Comparison of ENCODE assay signal across 21 cellular contexts in the genomic region with DNA sequence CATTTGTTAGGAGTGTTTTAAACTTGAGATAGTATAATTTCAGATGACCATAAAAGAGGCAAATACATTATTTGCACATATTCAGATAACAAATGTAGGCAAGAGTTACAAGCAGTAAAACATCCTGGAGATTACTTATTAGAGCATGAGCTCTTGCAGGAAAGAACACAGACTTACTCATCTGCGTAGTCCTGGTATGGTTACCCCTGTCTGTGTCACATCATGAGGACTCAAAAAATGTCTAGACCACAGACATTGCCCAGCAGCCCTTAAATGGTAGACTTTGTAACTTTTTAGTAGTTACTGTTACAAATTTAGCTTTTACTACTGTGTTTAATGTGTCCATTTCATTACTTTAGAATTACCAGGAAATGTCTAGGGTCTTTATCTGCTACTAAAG. TPM values are rescaled to one million over a fixed set of nuclear protein-coding genes. Genes with fewer than 3 reads are reported as not detected.
A peak's percentile ranks its signal among the peaks of the same experiment; 100 is the strongest.
DNase-seq lines count a peak whose midpoint lies in the region; ATAC-seq and TF ChIP-seq lines count a peak whose summit lies in the region.
"Had no signal": no experiment of that assay in that cellular context is flagged by ENCODE, and none has a peak within 500 bp of the region (broad histone marks: within the 10 kb centered on the region; RNA-seq: fewer than 3 reads in every experiment).

No MANE protein-coding gene starts in this region.

- H3K9ac ChIP-seq in GM23248: no peak overlapping the region

- POLR2A ChIA-PET in HEK293T (lab: Yijun Ruan, JAX): no interaction called here

- no peak overlapping the region for H2AFZ ChIP-seq in GM23248

- 86 to 100% methylated on average over 1 of the region's 1 CpG for WGBS in GM23248 (ENCODE audit: low coverage in 1 of 2, low lambda C conversion rate in 2 of 2, missing lambda C conversion rate in 2 of 2), 2 experiments
- 100% methylated on average over 1 of the region's 1 CpG for WGBS in mesodermal cell (ENCODE audit: insufficient coverage in 2 of 2), 2 experiments

- peaks cover 0 to 7% (median 0%) of the 10 kb centered on the region in 5 experiments for H3K9me3 Mint-ChIP-seq in brain
- H3K9me3 Mint-ChIP-seq: CD4-positive, alpha-beta memory T cell; H9 had no signal

- H3K27ac ChIP-seq in GM23248 (no peak overlapping the region), mesodermal cell (ENCODE audit: low read depth, low read length, severe bottlenecking) (peak overlapping the region; percentile 3)
- no peak overlapping the region for H3K27ac ChIP-seq in effector memory CD4-positive, alpha-beta T cell (ENCODE audit: insufficient read depth, low read length, poor library complexity, severe bottlenecking)

- no peaks in the 10 kb centered on the region for H3K9me3 ChIP-seq in GM23248 (ENCODE audit: low read depth)
- H3K9me3 ChIP-seq in mesodermal cell (ENCODE audit: control insufficient read depth, low read length): no peaks in the 10 kb centered on the region
- H3K9me3 ChIP-seq in effector memory CD4-positive, alpha-beta T cell (ENCODE audit: control insufficient read depth, low read length): no peaks in the 10 kb centered on the region
- H3K9me3 ChIP-seq: BE2C had no signal

- DNase-seq in AG08395 (ENCODE audit: low spot score): peak; percentile 27
- peak; percentile 21 for DNase-seq in GM23248
- no peak for DNase-seq in NCI-H1417 (lab: John Stamatoyannopoulos, UW)
- no peak for DNase-seq in effector memory CD4-positive, alpha-beta T cell
- no peak for DNase-seq in HEK293T (ENCODE audit: extremely low spot score)
- DNase-seq: BE2C; CD4-positive, alpha-beta memory T cell; DMS79 treated with DMSO at 0.1 percent for 48 hours; GDM1; H9; MV-4-11; NCI-H1417 treated with DMSO at 0.1 percent for 48 hours; NCI-H1930; NCI-H446; NCI-H69; SHP77 treated with DMSO at 0.1 percent for 48 hours had no signal

- H3K4me3 Mint-ChIP-seq in brain: peak overlapping the region in 2 of 5 experiments; percentile 21 to 22
- H3K4me3 Mint-ChIP-seq: CD4-positive, alpha-beta memory T cell had no signal

- no peaks in the 10 kb centered on the region for H4K20me1 ChIP-seq in GM23248 (ENCODE audit: insufficient read depth)

- H3K27ac Mint-ChIP-seq in brain: peak overlapping the region in 3 of 5 experiments; percentile 16 to 57 (median 53)
- H3K27ac Mint-ChIP-seq: CD4-positive, alpha-beta memory T cell had no signal

- no peak for ATAC-seq in GM18519 (IDR thresholded peaks at IDR 0.05; ENCODE audit: low FRiP score, unreplicated experiment)
- ATAC-seq: SK-N-SH treated with all-trans-retinoic acid at 6 μM for 48 hours had no signal

- H3K4me2 ChIP-seq in GM23248 (ENCODE audit: unreplicated experiment): no peak overlapping the region

- H3K9me2 ChIP-seq in GM23248 (ENCODE audit: insufficient read depth): no peaks in the 10 kb centered on the region

- H3K4me3 ChIP-seq in GM23248 (no peak overlapping the region), mesodermal cell (ENCODE audit: extremely low read depth, insufficient read depth, low read length, poor library complexity, severe bottlenecking) (no peak overlapping the region)
- no peak overlapping the region for H3K4me3 ChIP-seq in effector memory CD4-positive, alpha-beta T cell (ENCODE audit: insufficient read depth, low read depth, low read length, poor library complexity, severe bottlenecking)

- no peak for TF ChIP-seq CTCF in brain (conservative IDR thresholded peaks at IDR 0.05)

- H3K27me3 Mint-ChIP-seq in brain: no peaks in the 10 kb centered on the region

- no peaks in the 10 kb centered on the region for H3F3A ChIP-seq in GM23248 (ENCODE audit: insufficient read depth)

- in situ Hi-C loops in GM23248 (cut with MboI): no loop called here

- H3K4me1 ChIP-seq in GM23248 (ENCODE audit: insufficient read depth) (no peaks in the 10 kb centered on the region), mesodermal cell (ENCODE audit: control insufficient read depth, insufficient read depth, low read length, poor library complexity, severe bottlenecking) (peaks cover 44% of the 10 kb centered on the region)
- H3K4me1 ChIP-seq in effector memory CD4-positive, alpha-beta T cell (ENCODE audit: control insufficient read depth, insufficient read depth, low read length, poor library complexity, severe bottlenecking): no peaks in the 10 kb centered on the region
- H3K4me1 ChIP-seq: BE2C had no signal

- H3K4me1 Mint-ChIP-seq in brain: peaks cover 86% of the 10 kb centered on the region
- H3K4me1 Mint-ChIP-seq: CD4-positive, alpha-beta memory T cell had no signal

- CTCF ChIA-PET in HEK293T (lab: Yijun Ruan, JAX): interaction anchor here (0.5 kb wide), 1 partner anchor 10 kb away, joined by 3 read pairs; no protein-coding TSS in a partner anchor

- no peaks in the 10 kb centered on the region for H3K36me3 ChIP-seq in GM23248 (ENCODE audit: low read depth)
- H3K36me3 ChIP-seq in mesodermal cell (ENCODE audit: control insufficient read depth, insufficient read depth, low read length): peaks cover 14% of the 10 kb centered on the region
- no peaks in the 10 kb centered on the region for H3K36me3 ChIP-seq in effector memory CD4-positive, alpha-beta T cell (ENCODE audit: control insufficient read depth, insufficient read depth, low read length)
- H3K36me3 ChIP-seq: BE2C had no signal

- no peaks in the 10 kb centered on the region for H3K27me3 ChIP-seq in GM23248 (replicated peaks; ENCODE audit: insufficient read depth)
- no peaks in the 10 kb centered on the region for H3K27me3 ChIP-seq in effector memory CD4-positive, alpha-beta T cell (replicated peaks; ENCODE audit: control insufficient read depth, insufficient read depth, low read length, poor library complexity, severe bottlenecking)
- H3K27me3 ChIP-seq: BE2C had no signal

- H3K79me2 ChIP-seq in GM23248 (ENCODE audit: insufficient read depth): peaks cover 12% of the 10 kb centered on the region; the same call in 1 of the 2 replicates

- H3K36me3 Mint-ChIP-seq in brain: no peaks in the 10 kb centered on the region
- H3K36me3 Mint-ChIP-seq: CD4-positive, alpha-beta memory T cell had no signal

TF ChIP-seq in HEK293T, 16 proteins besides CTCF, POLR2A, EP300 and RAD21:
- TF ChIP-seq NFRKB (IDR thresholded peaks at IDR 0.05) (no peak), L3MBTL2 (conservative IDR thresholded peaks at IDR 0.05) (no peak), SP1 (IDR thresholded peaks at IDR 0.05) (no peak), ARNT (IDR thresholded peaks at IDR 0.05) (no peak), BHLHE40 (IDR thresholded peaks at IDR 0.05; ENCODE audit: borderline replicate concordance) (no peak), LEF1 (IDR thresholded peaks at IDR 0.05; ENCODE audit: borderline replicate concordance) (no peak), HDGF (IDR thresholded peaks at IDR 0.05; ENCODE audit: borderline replicate concordance) (no peak), ZNF384 (IDR thresholded peaks at IDR 0.05) (no peak), TARDBP (IDR thresholded peaks at IDR 0.05) (no peak), CTBP1 (IDR thresholded peaks at IDR 0.05; ENCODE audit: borderline replicate concordance) (no peak), ELF4 (IDR thresholded peaks at IDR 0.05) (no peak), SUZ12 (IDR thresholded peaks at IDR 0.05) (no peak), FOXM1 (IDR thresholded peaks at IDR 0.05; ENCODE audit: borderline replicate concordance) (no peak), FOXK2 (IDR thresholded peaks at IDR 0.05) (no peak), PKNOX1 (IDR thresholded peaks at IDR 0.05) (no peak), FOXA1 (IDR thresholded peaks at IDR 0.05) (no peak)

RNA-seq across cellular contexts. Expression of gene CACHD1, which starts 12.8 kb away (rescaled TPM):
- total RNA-seq in GM23248 (2014; rRNA removed; shearing (Covaris generic)): 5.6 and 9.3 TPM in 2 replicates
- polyA plus RNA-seq in GM23248 (2016; fragmentation: Nextera tagmentation; extraction: Ambion mirVana) (1.4 and 1.9 TPM in 2 replicates), brain (ENCODE audit: insufficient read depth, low read depth, low replicate concordance) (6.4 TPM)
- 32.7 TPM for polyA plus RNA-seq in mesodermal cell (2013, experiment 1 of 2)
- 28.1 TPM for polyA plus RNA-seq in mesodermal cell (2013, experiment 2 of 2)
- total RNA-seq: OCI-LY7 had no signal
- polyA plus RNA-seq: CD4-positive, alpha-beta memory T cell had no signal

Comparison
In these comparisons a context has a peak if more than half of its experiments do, and no peak if none do; other contexts are left out.
1. DNase-seq: peak in AG08395 (single experiment) and GM23248 (single experiment); none in NCI-H1417 (0 of 3), effector memory CD4-positive, alpha-beta T cell (0 of 3) and HEK293T (single experiment).